ENCODE assay signal across 13 cellular contexts in genomic region chr17:45818708-45819107, GRCh38.
A peak's percentile ranks its signal among the peaks of the same experiment; 100 is the strongest.
DNase-seq lines count a peak whose midpoint lies in the region.
"Had no signal": no experiment of that assay in that cellular context is flagged by ENCODE, and none has a peak within 500 bp of the region (broad histone marks: within the 10 kb centered on the region; RNA-seq: fewer than 3 reads in every experiment).

No MANE protein-coding gene starts in this region.

- DNase-seq in NCI-H82 treated with DMSO at 0.1 percent for 48 hours (lab: John Stamatoyannopoulos, UW; ENCODE audit: unreplicated experiment) (peak; percentile 14), inferior parietal cortex (ENCODE audit: extremely low spot score) (peak; percentile 26), OCI-M1 (lab: John Stamatoyannopoulos, UW) (no peak), NCI-H2029 (lab: John Stamatoyannopoulos, UW) (no peak)
- no peak for DNase-seq in stimulated activated CD8-positive, alpha-beta memory T cell treated with anti-CD3 and anti-CD28 coated beads, Interleukin-4, amount 100 ng/mL, for 48 hours
- DNase-seq in effector CD4-positive, alpha-beta T cell, result no peak
- DNase-seq: Caco-2; CD4-positive, alpha-beta memory T cell; DMS153; DND-41; GDM1; HFFc6 had no signal

- peak overlapping the region; percentile 14 for H3K27ac ChIP-seq in cingulate gyrus (ENCODE audit: low read depth, low read length)

Comparison
In these comparisons a context has a peak if more than half of its experiments do, and no peak if none do; other contexts are left out.
1. DNase-seq: peak in NCI-H82 treated with DMSO at 0.1 percent for 48 hours (single experiment) and inferior parietal cortex (single experiment); none in OCI-M1 (single experiment), stimulated activated CD8-positive, alpha-beta memory T cell treated with anti-CD3 and anti-CD28 coated beads, Interleukin-4, amount 100 ng/mL, for 48 hours (single experiment), NCI-H2029 (single experiment) and effector CD4-positive, alpha-beta T cell (single experiment).